ENCODE assay signal across 21 cellular contexts in the genomic region with DNA sequence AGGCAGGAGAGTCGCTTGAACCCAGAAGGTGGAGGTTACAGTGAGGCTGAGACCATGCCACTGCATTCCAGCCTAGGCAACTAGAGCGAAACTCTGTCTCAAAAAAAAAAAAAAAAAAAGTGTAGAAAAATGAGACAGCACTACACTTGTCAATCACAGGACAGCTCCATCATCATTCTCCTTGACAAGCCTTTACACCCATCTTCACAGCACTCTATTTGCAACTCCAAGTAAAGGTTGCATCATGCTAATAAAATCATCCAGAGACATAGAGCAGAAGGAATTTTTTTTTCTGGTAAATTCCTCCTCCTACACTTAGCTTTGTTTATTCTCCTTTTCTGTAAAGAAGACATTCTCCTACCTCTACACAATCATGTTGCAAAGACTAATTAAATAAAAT.
DNase-seq lines count a peak whose midpoint lies in the region; ATAC-seq, FAIRE-seq and TF ChIP-seq lines count a peak whose summit lies in the region.
"Had no signal": no experiment of that assay in that cellular context is flagged by ENCODE, and none has a peak within 500 bp of the region (broad histone marks: within the 10 kb centered on the region; RNA-seq: fewer than 3 reads in every experiment).

No MANE protein-coding gene starts in this region.

- H3K9ac ChIP-seq in HCT116 (ENCODE audit: low read length): no peak overlapping the region
- H3K9ac ChIP-seq in H1 (replicated peaks in 1 of 4; ENCODE audit: extremely low read depth in 1 of 4, low read depth in 3 of 4, low read length in 3 of 4): no peak overlapping the region
- H3K9ac ChIP-seq: KMS-11 had no signal

- no peak overlapping the region for H3K4ac ChIP-seq in H1 (replicated peaks; ENCODE audit: insufficient read length, low read depth, low read length)

- RAD21 ChIA-PET in HCT116 (lab: Charles Lee; ENCODE audit: low non-redundant PET in 1 of 2, low total read pairs in 2 of 2, uncharacterized antibody in 2 of 2, unreplicated experiment in 2 of 2): no interaction called here

- POLR2A ChIA-PET in HCT116 (lab: Charles Lee) (no interaction called here), H1 (lab: Charles Lee; ENCODE audit: partially characterized antibody) (interaction anchor here (0.6 kb wide), 1 partner anchor 622 kb away, joined by 4 read pairs; no protein-coding TSS in a partner anchor)

- no peak overlapping the region for H3K18ac ChIP-seq in H1 (ENCODE audit: extremely low read depth, low read length)

- FAIRE-seq in H1 (lab: Jason Lieb, UNC): no peak
- FAIRE-seq: HTR-8/SVneo had no signal

- H2BK15ac ChIP-seq in H1 (ENCODE audit: low read length): no peak overlapping the region

- H3K14ac ChIP-seq in H1 (ENCODE audit: insufficient read length): no peak overlapping the region

- no peak overlapping the region for H2AK5ac ChIP-seq in H1 (ENCODE audit: low read depth, low read length)

- H3K79me2 ChIP-seq in HCT116 (ENCODE audit: insufficient read depth, low read length) (no peaks in the 10 kb centered on the region), H1 (ENCODE audit: control insufficient read depth in 1 of 2, insufficient read depth in 2 of 2, low read length in 2 of 2) (no peaks in the 10 kb centered on the region)

- no peaks in the 10 kb centered on the region for H3K36me3 ChIP-seq in HCT116 (ENCODE audit: control insufficient read depth in 1 of 2, insufficient read depth in 2 of 2, low read length in 2 of 2)
- H3K36me3 ChIP-seq in H1 (ENCODE audit: control insufficient read depth in 2 of 4, insufficient read depth in 4 of 4, low read length in 3 of 4): no peaks in the 10 kb centered on the region
- no peaks in the 10 kb centered on the region for H3K36me3 ChIP-seq in SJCRH30
- no peaks in the 10 kb centered on the region for H3K36me3 ChIP-seq in right atrium auricular region

- no peak overlapping the region for H4K91ac ChIP-seq in H1 (replicated peaks; ENCODE audit: insufficient read length, low read length)

- no peaks in the 10 kb centered on the region for H3K9me2 ChIP-seq in HCT116 (ENCODE audit: insufficient read depth)

- H3K27me3 ChIP-seq in HCT116 (ENCODE audit: insufficient read depth, low read length) (no peaks in the 10 kb centered on the region), H1 (replicated peaks in 1 of 4; ENCODE audit: control insufficient read depth in 3 of 4, extremely low read depth in 1 of 4, insufficient read depth in 3 of 4, low read length in 3 of 4) (no peaks in the 10 kb centered on the region), SJCRH30 (no peaks in the 10 kb centered on the region), right atrium auricular region (no peaks in the 10 kb centered on the region)

- TF ChIP-seq EP300 in H1 (IDR thresholded peaks at IDR 0.05; ENCODE audit: borderline replicate concordance in 1 of 2, low read depth in 2 of 2, low read length in 2 of 2): no peak

- no peak overlapping the region for H3K56ac ChIP-seq in H1 (replicated peaks; ENCODE audit: insufficient read length, low read depth, low read length)

- no peaks in the 10 kb centered on the region for H3K9me3 ChIP-seq in HCT116 (ENCODE audit: control insufficient read depth in 1 of 2, insufficient read depth in 1 of 2, low read depth in 1 of 2, low read length in 2 of 2)
- no peaks in the 10 kb centered on the region for H3K9me3 ChIP-seq in H1 (ENCODE audit: insufficient read depth in 2 of 2, low read depth in 1 of 2, low read length in 1 of 2)
- no peaks in the 10 kb centered on the region for H3K9me3 ChIP-seq in SJCRH30 (replicated peaks)
- H3K9me3 ChIP-seq in right atrium auricular region: no peaks in the 10 kb centered on the region

- CTCF ChIA-PET in HCT116 (lab: Charles Lee): no interaction called here
- CTCF ChIA-PET in H1 (lab: Charles Lee; ENCODE audit: partially characterized antibody): no interaction called here

- intact Hi-C loops in HCT116 (cut with micrococcal nuclease): no loop called here

- H3K23me2 ChIP-seq in H1 (ENCODE audit: low read depth, low read length): no peaks in the 10 kb centered on the region

- H3K23ac ChIP-seq in H1 (ENCODE audit: insufficient read length): no peak overlapping the region

- TF ChIP-seq POLR2A in HCT116 (IDR thresholded peaks at IDR 0.05; ENCODE audit: borderline replicate concordance, extremely low read depth, insufficient read depth, insufficient read length) (no peak), H1 (IDR thresholded peaks at IDR 0.05; ENCODE audit: control extremely low read depth in 1 of 2, low read depth in 2 of 2, low read length in 2 of 2) (no peak)

- H3K27ac ChIP-seq in HCT116 (ENCODE audit: low read depth, low read length): no peak overlapping the region
- no peak overlapping the region for H3K27ac ChIP-seq in H1 (ENCODE audit: low read depth, low read length)
- H3K27ac ChIP-seq in SJCRH30: no peak overlapping the region
- no peak overlapping the region for H3K27ac ChIP-seq in right atrium auricular region
- H3K27ac ChIP-seq: KMS-11 had no signal

- H3K4me1 ChIP-seq in HCT116 (ENCODE audit: control insufficient read depth in 1 of 2, insufficient read depth in 2 of 2, low read length in 2 of 2) (no peaks in the 10 kb centered on the region), H1 (replicated peaks in 1 of 4; ENCODE audit: control insufficient read depth in 3 of 4, insufficient read depth in 4 of 4, low read length in 3 of 4) (no peaks in the 10 kb centered on the region; a peak in 1 of 7 replicates), SJCRH30 (no peaks in the 10 kb centered on the region), right atrium auricular region (no peaks in the 10 kb centered on the region)

- H2BK12ac ChIP-seq in H1 (ENCODE audit: low read depth, low read length): no peak overlapping the region

- TF ChIP-seq CTCF in HCT116 (IDR thresholded peaks at IDR 0.05 in 2 of 3, conservative IDR thresholded peaks at IDR 0.05 in 1 of 3; ENCODE audit: borderline replicate concordance in 1 of 3, insufficient read depth in 1 of 3, low read depth in 2 of 3, low read length in 2 of 3): no peak
- TF ChIP-seq CTCF in H1 (IDR thresholded peaks at IDR 0.05; ENCODE audit: control extremely low read depth in 1 of 3, insufficient read depth in 1 of 3, low read depth in 1 of 3, low read length in 3 of 3): no peak
- TF ChIP-seq CTCF in right atrium auricular region (IDR thresholded peaks at IDR 0.05): no peak

- no peak overlapping the region for H2BK5ac ChIP-seq in H1 (ENCODE audit: low read depth, low read length)

- no peak overlapping the region for H4K5ac ChIP-seq in H1 (ENCODE audit: insufficient read length, low read depth, low read length)

- no CpG with 5 or more reads among the region's 2 CpGs for WGBS in H1 (ENCODE audit: extremely low coverage in 1 of 2, insufficient coverage in 1 of 2, insufficient read length in 1 of 2, insufficient replicate concordance in 2 of 2, low coverage in 1 of 2, low lambda C conversion rate in 2 of 2, missing lambda C conversion rate in 1 of 2), 2 experiments

- no peak overlapping the region for H3K4me3 ChIP-seq in HCT116 (replicated peaks in 1 of 2; ENCODE audit: low read depth in 1 of 2, low read length in 2 of 2)
- no peak overlapping the region for H3K4me3 ChIP-seq in H1 (ENCODE audit: extremely low read depth in 1 of 4, insufficient read depth in 2 of 4, low read depth in 3 of 4, low read length in 4 of 4)
- H3K4me3 ChIP-seq in SJCRH30: no peak overlapping the region
- no peak overlapping the region for H3K4me3 ChIP-seq in right atrium auricular region
- H3K4me3 ChIP-seq: GM23338 had no signal

- H2BK120ac ChIP-seq in H1 (replicated peaks; ENCODE audit: low read depth, low read length): no peak overlapping the region

- H4K20me1 ChIP-seq in HCT116 (ENCODE audit: insufficient read depth) (no peaks in the 10 kb centered on the region), H1 (replicated peaks in 1 of 2; ENCODE audit: control insufficient read depth in 1 of 2, insufficient read depth in 2 of 2, low read length in 2 of 2) (no peaks in the 10 kb centered on the region)

- no peak for TF ChIP-seq RAD21 in HCT116 (IDR thresholded peaks at IDR 0.05; ENCODE audit: low read depth)
- TF ChIP-seq RAD21 in H1 (IDR thresholded peaks at IDR 0.05 in 1 of 2, conservative IDR thresholded peaks at IDR 0.05 in 1 of 2; ENCODE audit: low read depth in 2 of 2, low read length in 2 of 2): no peak

- H2BK20ac ChIP-seq in H1 (ENCODE audit: low read length): no peak overlapping the region

- no peak overlapping the region for H4K8ac ChIP-seq in H1 (ENCODE audit: extremely low read depth, insufficient read depth, low read length)

- H2AFZ ChIP-seq in HCT116 (ENCODE audit: low read depth, low read length, poor library complexity, severe bottlenecking) (no peak overlapping the region), H1 (ENCODE audit: low read length) (no peak overlapping the region)
- H2AFZ ChIP-seq: GM23338 had no signal

- no TSS peak for BruUV-seq in HCT116 (replicated peaks; lab: Mats Ljungman, UMichigan)

- H3K4me2 ChIP-seq in HCT116 (ENCODE audit: low read length) (no peak overlapping the region), H1 (ENCODE audit: insufficient read depth in 1 of 2, low read depth in 2 of 2, low read length in 2 of 2) (no peak overlapping the region)
- H3K4me2 ChIP-seq: GM23338, KMS-11 had no signal

- no peaks in the 10 kb centered on the region for H3K79me1 ChIP-seq in H1 (ENCODE audit: low read depth, low read length)

- DNase-seq in HCT116 (ENCODE audit: low read depth, low spot score) (no peak), NAMALWA (ENCODE audit: low spot score) (peak; percentile 2), RKO (ENCODE audit: low spot score) (peak; percentile 13), H1 (ENCODE audit: low read depth in 1 of 2, low spot score in 2 of 2) (no peak), SJCRH30 (no peak), right atrium auricular region (ENCODE audit: low spot score) (no peak)
- DNase-seq: CD4-positive, CD25-positive, alpha-beta regulatory T cell; DMS79 treated with DMSO at 0.1 percent for 48 hours; HFFc6; MV-4-11; NCI-H187; NCI-H2107; NCI-H345; NCI-H526; SIG-M5; T-helper 1 cell had no signal

- ATAC-seq in HCT116: no peak
- ATAC-seq in GM21423 (IDR thresholded peaks at IDR 0.05; ENCODE audit: unreplicated experiment): no peak
- no peak for ATAC-seq in GM21737 (IDR thresholded peaks at IDR 0.05; ENCODE audit: unreplicated experiment)
- ATAC-seq: GM23338 had no signal

TF ChIP-seq in HCT116, 20 proteins besides CTCF, POLR2A, EP300 and RAD21:
- TF ChIP-seq CEBPB (IDR thresholded peaks at IDR 0.05; ENCODE audit: low read depth): 0 out of 2 replicates have a peak, but pooled peaks have one; percentile 24
- no peak for TF ChIP-seq EZH2phosphoT487 (IDR thresholded peaks at IDR 0.05; ENCODE audit: borderline replicate concordance)

TF ChIP-seq in H1, 55 proteins besides CTCF, POLR2A, EP300 and RAD21:
- TF ChIP-seq CBX8 (IDR thresholded peaks at IDR 0.05; ENCODE audit: borderline replicate concordance, low read depth, low read length) (no peak), CEBPB (IDR thresholded peaks at IDR 0.05; ENCODE audit: low read depth, low read length) (peak; percentile 53; the same call in 1 of the 2 replicates)
TF ChIP-seq in H1: peak in this region for 1.

Comparison
In these comparisons a context has a peak if more than half of its experiments do, and no peak if none do; other contexts are left out.
1. DNase-seq: peak in NAMALWA (single experiment) and RKO (single experiment); none in HCT116 (single experiment), H1 (0 of 2), SJCRH30 (0 of 2) and right atrium auricular region (single experiment).